ENCODE assay signal across 1 cellular context in the genomic region with DNA sequence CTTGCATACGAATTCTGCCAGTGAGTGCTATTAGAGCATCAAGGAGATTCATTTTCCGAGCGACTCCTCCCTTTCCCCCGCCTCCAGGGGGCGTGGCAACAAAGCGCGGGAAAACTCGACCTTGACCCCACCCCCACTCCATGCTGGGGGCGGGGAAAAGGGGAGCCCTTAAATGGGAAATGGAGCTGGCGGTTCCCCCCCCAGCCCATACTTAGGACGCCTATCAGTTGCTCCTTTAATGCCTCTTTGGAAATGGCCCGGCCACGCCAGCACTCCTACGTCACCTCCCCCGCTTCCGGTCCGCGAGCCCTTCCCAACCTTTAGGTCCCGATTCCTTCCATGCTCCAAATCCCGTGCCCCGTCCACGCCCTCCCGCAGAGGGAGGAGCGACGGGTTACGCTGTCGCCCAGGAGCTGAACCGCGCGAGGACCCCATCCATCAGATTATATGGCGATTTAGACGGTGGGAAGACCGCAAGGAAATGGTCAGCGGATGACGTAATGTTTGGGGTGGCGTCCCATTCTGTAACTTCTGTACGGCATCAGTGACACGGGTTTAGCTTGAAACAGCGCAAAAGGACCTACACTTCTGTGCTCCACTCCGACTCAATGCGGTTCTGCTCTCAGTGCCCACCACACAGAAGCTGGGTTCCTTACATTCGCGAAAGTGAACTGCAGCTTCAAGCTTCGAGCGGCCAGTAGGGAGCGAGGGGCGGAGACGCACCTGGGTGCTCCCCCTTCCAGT.
TF ChIP-seq lines count a peak whose summit lies in the region.

No MANE protein-coding gene starts in this region.

TF ChIP-seq in HepG2, 621 proteins besides CTCF, POLR2A, EP300 and RAD21 (continued from another document and continues in another):
- TF ChIP-seq, protein P1, sequence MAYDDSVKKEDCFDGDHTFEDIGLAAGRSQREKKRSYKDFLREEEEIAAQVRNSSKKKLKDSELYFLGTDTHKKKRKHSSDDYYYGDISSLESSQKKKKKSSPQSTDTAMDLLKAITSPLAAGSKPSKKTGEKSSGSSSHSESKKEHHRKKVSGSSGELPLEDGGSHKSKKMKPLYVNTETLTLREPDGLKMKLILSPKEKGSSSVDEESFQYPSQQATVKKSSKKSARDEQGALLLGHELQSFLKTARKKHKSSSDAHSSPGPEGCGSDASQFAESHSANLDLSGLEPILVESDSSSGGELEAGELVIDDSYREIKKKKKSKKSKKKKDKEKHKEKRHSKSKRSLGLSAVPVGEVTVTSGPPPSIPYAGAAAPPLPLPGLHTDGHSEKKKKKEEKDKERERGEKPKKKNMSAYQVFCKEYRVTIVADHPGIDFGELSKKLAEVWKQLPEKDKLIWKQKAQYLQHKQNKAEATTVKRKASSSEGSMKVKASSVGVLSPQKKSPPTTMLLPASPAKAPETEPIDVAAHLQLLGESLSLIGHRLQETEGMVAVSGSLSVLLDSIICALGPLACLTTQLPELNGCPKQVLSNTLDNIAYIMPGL (CRISPR knock-in tag; IDR thresholded peaks at IDR 0.05; ENCODE audit: borderline replicate concordance in 1 of 2, low read depth in 1 of 2), result peak; percentile 15 to 71; a peak in 3 of 4 replicates
- TF ChIP-seq GPN1 (CRISPR knock-in tag; IDR thresholded peaks at IDR 0.05; ENCODE audit: borderline replicate concordance) (no peak), ZNF891 (CRISPR knock-in tag; IDR thresholded peaks at IDR 0.05) (peak; percentile 82; the same call in 1 of the 2 replicates), SOX5 (CRISPR knock-in tag; IDR thresholded peaks at IDR 0.05; ENCODE audit: borderline replicate concordance) (no peak), HOXA7 (CRISPR knock-in tag; IDR thresholded peaks at IDR 0.05) (no peak), TRIM24 (CRISPR knock-in tag; IDR thresholded peaks at IDR 0.05) (no peak), MTA1 (CRISPR knock-in tag; IDR thresholded peaks at IDR 0.05; ENCODE audit: borderline replicate concordance) (peak; percentile 63; the same call in 1 of the 2 replicates), SP2 (CRISPR knock-in tag; IDR thresholded peaks at IDR 0.05) (no peak), JDP2 (CRISPR knock-in tag; IDR thresholded peaks at IDR 0.05; ENCODE audit: borderline replicate concordance) (no peak), ONECUT2 (CRISPR knock-in tag; IDR thresholded peaks at IDR 0.05) (0 out of 2 replicates have a peak, but pooled peaks have one; percentile 2), LRRFIP1 (CRISPR knock-in tag; conservative IDR thresholded peaks at IDR 0.05) (no peak), HIC2 (CRISPR knock-in tag; IDR thresholded peaks at IDR 0.05; ENCODE audit: low read depth) (no peak), PHF21A (CRISPR knock-in tag; IDR thresholded peaks at IDR 0.05) (no peak; the same call in none of the 2 replicates), TOPORS (CRISPR knock-in tag; IDR thresholded peaks at IDR 0.05) (no peak), SP1 (IDR thresholded peaks at IDR 0.05) (0 out of 2 replicates have a peak, but pooled peaks have one; percentile 18), SP1 (CRISPR knock-in tag; IDR thresholded peaks at IDR 0.05) (peak; percentile 97), XBP1 (CRISPR knock-in tag; IDR thresholded peaks at IDR 0.05) (no peak), ZNF724P (CRISPR knock-in tag; IDR thresholded peaks at IDR 0.05; ENCODE audit: borderline replicate concordance) (0 out of 2 replicates have a peak, but pooled peaks have one; percentile 71), ZNF7 (CRISPR knock-in tag; IDR thresholded peaks at IDR 0.05) (no peak), ZSCAN25 (CRISPR knock-in tag; IDR thresholded peaks at IDR 0.05) (no peak; the same call in 1 of the 2 replicates), GPBP1L1 (CRISPR knock-in tag; IDR thresholded peaks at IDR 0.05) (no peak), BHLHE40 (IDR thresholded peaks at IDR 0.05; ENCODE audit: low read length) (peak; percentile 64; the same call in 1 of the 2 replicates), RBM22 (optimal IDR thresholded peaks at IDR 0.05; ENCODE audit: low read length) (no peak), YEATS2 (CRISPR knock-in tag; IDR thresholded peaks at IDR 0.05; ENCODE audit: borderline replicate concordance) (peak; percentile 68), ZSCAN20 (CRISPR knock-in tag; IDR thresholded peaks at IDR 0.05; ENCODE audit: borderline replicate concordance) (no peak), PAWR (CRISPR knock-in tag; IDR thresholded peaks at IDR 0.05; ENCODE audit: borderline replicate concordance) (no peak), HBP1 (CRISPR knock-in tag; IDR thresholded peaks at IDR 0.05; ENCODE audit: low read depth) (peak; percentile 38; the same call in 1 of the 2 replicates), PHF5A (CRISPR knock-in tag; IDR thresholded peaks at IDR 0.05; ENCODE audit: low read depth, unreplicated experiment) (no peak), ZFYVE20 (CRISPR knock-in tag; IDR thresholded peaks at IDR 0.05; ENCODE audit: borderline replicate concordance, low read depth) (no peak)
- TF ChIP-seq, protein P2, sequence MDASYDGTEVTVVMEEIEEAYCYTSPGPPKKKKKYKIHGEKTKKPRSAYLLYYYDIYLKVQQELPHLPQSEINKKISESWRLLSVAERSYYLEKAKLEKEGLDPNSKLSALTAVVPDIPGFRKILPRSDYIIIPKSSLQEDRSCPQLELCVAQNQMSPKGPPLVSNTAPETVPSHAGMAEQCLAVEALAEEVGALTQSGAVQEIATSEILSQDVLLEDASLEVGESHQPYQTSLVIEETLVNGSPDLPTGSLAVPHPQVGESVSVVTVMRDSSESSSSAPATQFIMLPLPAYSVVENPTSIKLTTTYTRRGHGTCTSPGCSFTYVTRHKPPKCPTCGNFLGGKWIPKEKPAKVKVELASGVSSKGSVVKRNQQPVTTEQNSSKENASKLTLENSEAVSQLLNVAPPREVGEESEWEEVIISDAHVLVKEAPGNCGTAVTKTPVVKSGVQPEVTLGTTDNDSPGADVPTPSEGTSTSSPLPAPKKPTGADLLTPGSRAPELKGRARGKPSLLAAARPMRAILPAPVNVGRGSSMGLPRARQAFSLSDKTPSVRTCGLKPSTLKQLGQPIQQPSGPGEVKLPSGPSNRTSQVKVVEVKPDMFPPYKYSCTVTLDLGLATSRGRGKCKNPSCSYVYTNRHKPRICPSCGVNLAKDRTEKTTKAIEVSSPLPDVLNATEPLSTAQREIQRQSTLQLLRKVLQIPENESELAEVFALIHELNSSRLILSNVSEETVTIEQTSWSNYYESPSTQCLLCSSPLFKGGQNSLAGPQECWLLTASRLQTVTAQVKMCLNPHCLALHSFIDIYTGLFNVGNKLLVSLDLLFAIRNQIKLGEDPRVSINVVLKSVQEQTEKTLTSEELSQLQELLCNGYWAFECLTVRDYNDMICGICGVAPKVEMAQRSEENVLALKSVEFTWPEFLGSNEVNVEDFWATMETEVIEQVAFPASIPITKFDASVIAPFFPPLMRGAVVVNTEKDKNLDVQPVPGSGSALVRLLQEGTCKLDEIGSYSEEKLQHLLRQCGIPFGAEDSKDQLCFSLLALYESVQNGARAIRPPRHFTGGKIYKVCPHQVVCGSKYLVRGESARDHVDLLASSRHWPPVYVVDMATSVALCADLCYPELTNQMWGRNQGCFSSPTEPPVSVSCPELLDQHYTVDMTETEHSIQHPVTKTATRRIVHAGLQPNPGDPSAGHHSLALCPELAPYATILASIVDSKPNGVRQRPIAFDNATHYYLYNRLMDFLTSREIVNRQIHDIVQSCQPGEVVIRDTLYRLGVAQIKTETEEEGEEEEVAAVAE (CRISPR knock-in tag; IDR thresholded peaks at IDR 0.05; ENCODE audit: borderline replicate concordance), result no peak
- TF ChIP-seq, protein P3, sequence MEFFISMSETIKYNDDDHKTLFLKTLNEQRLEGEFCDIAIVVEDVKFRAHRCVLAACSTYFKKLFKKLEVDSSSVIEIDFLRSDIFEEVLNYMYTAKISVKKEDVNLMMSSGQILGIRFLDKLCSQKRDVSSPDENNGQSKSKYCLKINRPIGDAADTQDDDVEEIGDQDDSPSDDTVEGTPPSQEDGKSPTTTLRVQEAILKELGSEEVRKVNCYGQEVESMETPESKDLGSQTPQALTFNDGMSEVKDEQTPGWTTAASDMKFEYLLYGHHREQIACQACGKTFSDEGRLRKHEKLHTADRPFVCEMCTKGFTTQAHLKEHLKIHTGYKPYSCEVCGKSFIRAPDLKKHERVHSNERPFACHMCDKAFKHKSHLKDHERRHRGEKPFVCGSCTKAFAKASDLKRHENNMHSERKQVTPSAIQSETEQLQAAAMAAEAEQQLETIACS (CRISPR knock-in tag; IDR thresholded peaks at IDR 0.05), result no peak
- TF ChIP-seq, protein P4, sequence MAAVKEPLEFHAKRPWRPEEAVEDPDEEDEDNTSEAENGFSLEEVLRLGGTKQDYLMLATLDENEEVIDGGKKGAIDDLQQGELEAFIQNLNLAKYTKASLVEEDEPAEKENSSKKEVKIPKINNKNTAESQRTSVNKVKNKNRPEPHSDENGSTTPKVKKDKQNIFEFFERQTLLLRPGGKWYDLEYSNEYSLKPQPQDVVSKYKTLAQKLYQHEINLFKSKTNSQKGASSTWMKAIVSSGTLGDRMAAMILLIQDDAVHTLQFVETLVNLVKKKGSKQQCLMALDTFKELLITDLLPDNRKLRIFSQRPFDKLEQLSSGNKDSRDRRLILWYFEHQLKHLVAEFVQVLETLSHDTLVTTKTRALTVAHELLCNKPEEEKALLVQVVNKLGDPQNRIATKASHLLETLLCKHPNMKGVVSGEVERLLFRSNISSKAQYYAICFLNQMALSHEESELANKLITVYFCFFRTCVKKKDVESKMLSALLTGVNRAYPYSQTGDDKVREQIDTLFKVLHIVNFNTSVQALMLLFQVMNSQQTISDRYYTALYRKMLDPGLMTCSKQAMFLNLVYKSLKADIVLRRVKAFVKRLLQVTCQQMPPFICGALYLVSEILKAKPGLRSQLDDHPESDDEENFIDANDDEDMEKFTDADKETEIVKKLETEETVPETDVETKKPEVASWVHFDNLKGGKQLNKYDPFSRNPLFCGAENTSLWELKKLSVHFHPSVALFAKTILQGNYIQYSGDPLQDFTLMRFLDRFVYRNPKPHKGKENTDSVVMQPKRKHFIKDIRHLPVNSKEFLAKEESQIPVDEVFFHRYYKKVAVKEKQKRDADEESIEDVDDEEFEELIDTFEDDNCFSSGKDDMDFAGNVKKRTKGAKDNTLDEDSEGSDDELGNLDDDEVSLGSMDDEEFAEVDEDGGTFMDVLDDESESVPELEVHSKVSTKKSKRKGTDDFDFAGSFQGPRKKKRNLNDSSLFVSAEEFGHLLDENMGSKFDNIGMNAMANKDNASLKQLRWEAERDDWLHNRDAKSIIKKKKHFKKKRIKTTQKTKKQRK (IDR thresholded peaks at IDR 0.05; ENCODE audit: low read length), result no peak
- TF ChIP-seq, protein P5, sequence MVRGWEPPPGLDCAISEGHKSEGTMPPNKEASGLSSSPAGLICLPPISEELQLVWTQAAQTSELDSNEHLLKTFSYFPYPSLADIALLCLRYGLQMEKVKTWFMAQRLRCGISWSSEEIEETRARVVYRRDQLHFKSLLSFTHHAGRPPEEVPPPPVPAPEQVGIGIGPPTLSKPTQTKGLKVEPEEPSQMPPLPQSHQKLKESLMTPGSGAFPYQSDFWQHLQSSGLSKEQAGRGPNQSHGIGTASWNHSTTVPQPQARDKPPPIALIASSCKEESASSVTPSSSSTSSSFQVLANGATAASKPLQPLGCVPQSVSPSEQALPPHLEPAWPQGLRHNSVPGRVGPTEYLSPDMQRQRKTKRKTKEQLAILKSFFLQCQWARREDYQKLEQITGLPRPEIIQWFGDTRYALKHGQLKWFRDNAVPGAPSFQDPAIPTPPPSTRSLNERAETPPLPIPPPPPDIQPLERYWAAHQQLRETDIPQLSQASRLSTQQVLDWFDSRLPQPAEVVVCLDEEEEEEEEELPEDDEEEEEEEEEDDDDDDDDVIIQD (CRISPR knock-in tag; IDR thresholded peaks at IDR 0.05; ENCODE audit: low read depth), result 0 out of 2 replicates have a peak, but pooled peaks have one; percentile 9
